In genomic region chr5:1633605-1634336, GRCh38 we compare ENCODE assay signal across 8 cellular contexts.
DNase-seq lines count a peak whose midpoint lies in the region; ATAC-seq, FAIRE-seq and TF ChIP-seq lines count a peak whose summit lies in the region.

No MANE protein-coding gene starts in this region.

- H3K27me3 ChIP-seq in HUES6 (ENCODE audit: control insufficient read depth, insufficient read depth, low read length) (no peaks in the 10 kb centered on the region), foreskin keratinocyte (no peaks in the 10 kb centered on the region), stomach (no peaks in the 10 kb centered on the region)

- H3K36me3 ChIP-seq in HUES6 (ENCODE audit: control insufficient read depth, insufficient read depth, low read length): peaks cover 4% of the 10 kb centered on the region
- H3K36me3 ChIP-seq in stomach: peaks cover 0 to 20% (median 13%) of the 10 kb centered on the region in 4 donors

- H3K9me3 ChIP-seq in HUES6 (ENCODE audit: control insufficient read depth, insufficient read depth, low read depth, low read length) (no peaks in the 10 kb centered on the region), stomach (no peaks in the 10 kb centered on the region)

- H3K36me3 Mint-ChIP-seq in neural crest cell (ENCODE audit: low read depth): no peaks in the 10 kb centered on the region

- H3K9me3 Mint-ChIP-seq in neural crest cell: no peaks in the 10 kb centered on the region

- TF ChIP-seq POLR2A in stomach (IDR thresholded peaks at IDR 0.05): no peak

- TF ChIP-seq CTCF in D721Med (IDR thresholded peaks at IDR 0.05; ENCODE audit: insufficient read depth, missing control alignments) (no peak), foreskin keratinocyte (conservative IDR thresholded peaks at IDR 0.05) (no peak), neural crest cell (conservative IDR thresholded peaks at IDR 0.05) (no peak), stomach (IDR thresholded peaks at IDR 0.05) (no peak)

- H3K27me3 Mint-ChIP-seq in neural crest cell (ENCODE audit: low read depth): no peaks in the 10 kb centered on the region

- H3K4me1 ChIP-seq in HUES6 (ENCODE audit: control insufficient read depth, insufficient read depth, low read length) (no peaks in the 10 kb centered on the region), foreskin keratinocyte (no peaks in the 10 kb centered on the region), stomach (peaks cover 0 to 27% (median 18%) of the 10 kb centered on the region in 4 donors)

- FAIRE-seq in D721Med (lab: Jason Lieb, UNC): no peak

- H3K4me3 ChIP-seq in HUES6 (ENCODE audit: low read depth, low read length) (peak overlapping the region; percentile 67), stomach (peak overlapping the region; percentile 61 to 91 (median 74))

- H3K9ac ChIP-seq in HUES6 (ENCODE audit: low read length): peak overlapping the region; percentile 51

- WGBS in stomach, 5 donors: 0 to 1% (median 1%) methylated on average over 17 to 75 of the region's 75 CpGs

- intact Hi-C loops in stomach (cut with DNase I; ENCODE audit: low total_unique reads): no loop called here

- ATAC-seq in GM21390 (IDR thresholded peaks at IDR 0.05; ENCODE audit: unreplicated experiment): peak; percentile 98
- ATAC-seq in foreskin keratinocyte: peak; percentile 77

- H3K4me3 Mint-ChIP-seq in neural crest cell: peak overlapping the region; percentile 86

- peak; percentile 87 for DNase-seq in D721Med (ENCODE audit: insufficient read length, low spot score)
- DNase-seq in RKO (ENCODE audit: low spot score): peak; percentile 88
- peak; percentile 90 for DNase-seq in activated effector memory CD4-positive, alpha-beta T cell treated with anti-CD3 and anti-CD28 coated beads, Interleukin-2, amount 50 U/mL, for 16 hours
- peak; percentile 35 to 63 for DNase-seq in foreskin keratinocyte
- peak; percentile 78 for DNase-seq in neural crest cell (ENCODE audit: low read depth, low spot score)
- DNase-seq in stomach: peak; percentile 80

- peak overlapping the region; percentile 97 for H3K27ac Mint-ChIP-seq in neural crest cell (ENCODE audit: unreplicated experiment)

- no peak overlapping the region for H3K27ac ChIP-seq in HUES6 (ENCODE audit: low read depth, low read length)
- no peak overlapping the region for H3K27ac ChIP-seq in foreskin keratinocyte
- peak overlapping the region; percentile 79 to 94 (median 93) for H3K27ac ChIP-seq in stomach

- no peak for TF ChIP-seq EP300 in stomach (IDR thresholded peaks at IDR 0.05)

- peaks cover 29% of the 10 kb centered on the region for H3K4me1 Mint-ChIP-seq in neural crest cell

Comparison
In these comparisons a context has a peak if more than half of its experiments do, and no peak if none do; other contexts are left out.
1. H3K27ac ChIP-seq: peak in stomach (5 of 5); none in HUES6 (single experiment) and foreskin keratinocyte (single experiment).
2. Peak in every context shown above with its lines, with median percentiles within 50 percentile points of each other: DNase-seq.